Comparison of ENCODE assay signal across 26 cellular contexts in the genomic region with DNA sequence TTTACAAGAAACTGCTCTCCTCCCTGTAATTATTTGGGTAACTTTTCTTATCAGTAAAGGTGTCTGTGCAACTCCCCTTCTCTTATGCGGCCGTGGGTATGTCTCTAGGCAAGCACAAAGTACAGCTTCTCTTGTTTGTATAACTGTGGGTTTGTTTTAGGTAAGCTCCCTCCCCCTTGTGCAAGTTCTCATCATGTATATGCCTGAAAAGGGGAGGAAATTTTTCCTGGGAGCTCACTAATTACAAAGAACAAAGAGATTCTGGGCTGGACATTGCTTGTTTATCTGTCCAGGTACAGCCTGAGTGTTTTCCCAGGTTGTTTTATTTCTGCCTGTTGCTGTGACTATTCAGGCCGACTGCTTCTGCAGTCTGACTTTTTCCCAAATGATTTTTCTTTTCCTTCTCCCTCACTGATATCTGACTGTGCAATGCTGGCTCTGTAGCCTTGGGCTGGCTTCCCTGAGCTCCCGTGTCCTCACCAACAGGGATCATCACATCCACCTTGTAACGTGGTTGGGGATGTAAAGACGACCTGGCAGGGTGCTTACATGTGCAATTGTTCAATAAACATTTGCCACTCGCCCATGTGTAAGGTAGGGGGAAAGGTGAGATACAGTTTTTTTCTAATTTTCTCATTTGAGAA.
"Had no signal": no experiment of that assay in that cellular context is flagged by ENCODE, and none has a peak within 500 bp of the region (broad histone marks: within the 10 kb centered on the region; RNA-seq: fewer than 3 reads in every experiment).

No MANE protein-coding gene starts in this region.

- DNase-seq: activated CD4-positive, alpha-beta T cell treated with anti-CD3 and anti-CD28 coated beads, Interleukin-2, amount 10 ng/mL, durations not matched to agents 7 days and 5 days; activated CD4-positive, CD25-positive, alpha-beta regulatory T cell treated with anti-CD3 and anti-CD28 coated beads, Interleukin-2, amount 50 U/mL, for 72 hours; activated CD8-positive, alpha-beta memory T cell treated with anti-CD3 and anti-CD28 coated beads, Interleukin-2, amount 10 ng/mL, durations not matched to agents 7 days and 5 days; activated CD8-positive, alpha-beta T cell treated with anti-CD3 and anti-CD28 coated beads for 36 hours; activated gamma-delta T cell; activated T-cell treated with anti-CD3 and anti-CD28 coated beads for 4 hours; anterior cingulate cortex; central memory CD4-positive, alpha-beta T cell; dermis blood vessel endothelial cell; effector CD8-positive, alpha-beta T cell; foreskin melanocyte; immature natural killer cell; left lung; mammary epithelial cell; nephron progenitor cell; occipital lobe; posterior cingulate gyrus; retina; stimulated activated CD4-positive, alpha-beta T cell treated with anti-CD3 and anti-CD28 coated beads, Interleukin-2, amount 100 ng/mL, for 48 hours; stimulated activated CD8-positive, alpha-beta memory T cell treated with anti-CD3 and anti-CD28 coated beads, Interleukin-4, amount 100 ng/mL, for 48 hours; stimulated activated naive B cell treated with anti-CD40 and anti-IgM and Interleukin-4, amounts not matched to agents 10 μg/mL and 1 μg/mL and 100 μg/mL, for 72 hours; testis; upper lobe of left lung had no signal

- H3K9me3 Mint-ChIP-seq: activated CD4-positive, alpha-beta T cell treated with anti-CD3 and anti-CD28 coated beads, Interleukin-2, amount 10 ng/mL, durations not matched to agents 7 days and 5 days; activated naive CD4-positive, alpha-beta T cell treated with anti-CD3 and anti-CD28 coated beads, Interleukin-2, amount 50 U/mL, for 24 hours; mesothelial cell of epicardium had no signal

- H3K4me3 ChIP-seq: left lung, testis, upper lobe of left lung had no signal

- H3K27me3 ChIP-seq: testis had no signal

- H3K4me1 Mint-ChIP-seq: activated CD4-positive, alpha-beta T cell treated with anti-CD3 and anti-CD28 coated beads, Interleukin-2, amount 10 ng/mL, durations not matched to agents 7 days and 5 days; activated CD8-positive, alpha-beta memory T cell treated with anti-CD3 and anti-CD28 coated beads, Interleukin-2, amount 10 ng/mL, durations not matched to agents 7 days and 5 days; activated naive CD4-positive, alpha-beta T cell treated with anti-CD3 and anti-CD28 coated beads, Interleukin-2, amount 50 U/mL, for 24 hours had no signal

- H3K36me3 Mint-ChIP-seq: activated CD8-positive, alpha-beta memory T cell treated with anti-CD3 and anti-CD28 coated beads, Interleukin-2, amount 10 ng/mL, durations not matched to agents 7 days and 5 days; activated naive CD4-positive, alpha-beta T cell treated with anti-CD3 and anti-CD28 coated beads, Interleukin-2, amount 50 U/mL, for 24 hours; brain; immature natural killer cell; mesothelial cell of epicardium; stimulated activated naive B cell treated with anti-CD40 and anti-IgM and Interleukin-4, amounts not matched to agents 10 μg/mL and 1 μg/mL and 100 μg/mL, for 72 hours had no signal

- H3K27ac ChIP-seq: left lung, testis, upper lobe of left lung had no signal

- H3K36me3 ChIP-seq: left lung, upper lobe of left lung had no signal

- H3K27ac Mint-ChIP-seq: activated CD4-positive, alpha-beta T cell treated with anti-CD3 and anti-CD28 coated beads, Interleukin-2, amount 10 ng/mL, durations not matched to agents 7 days and 5 days; activated CD8-positive, alpha-beta memory T cell treated with anti-CD3 and anti-CD28 coated beads, Interleukin-2, amount 10 ng/mL, durations not matched to agents 7 days and 5 days; activated CD8-positive, alpha-beta T cell treated with anti-CD3 and anti-CD28 coated beads for 36 hours; activated naive CD4-positive, alpha-beta T cell treated with anti-CD3 and anti-CD28 coated beads, Interleukin-2, amount 50 U/mL, for 24 hours; brain; immature natural killer cell; mesothelial cell of epicardium; nephron progenitor cell; stimulated activated naive B cell treated with anti-CD40 and anti-IgM and Interleukin-4, amounts not matched to agents 10 μg/mL and 1 μg/mL and 100 μg/mL, for 72 hours had no signal

- H3K9me3 ChIP-seq: left lung, testis, upper lobe of left lung had no signal

- H3K4me3 Mint-ChIP-seq: activated CD4-positive, alpha-beta T cell treated with anti-CD3 and anti-CD28 coated beads, Interleukin-2, amount 10 ng/mL, durations not matched to agents 7 days and 5 days; activated CD8-positive, alpha-beta memory T cell treated with anti-CD3 and anti-CD28 coated beads, Interleukin-2, amount 10 ng/mL, durations not matched to agents 7 days and 5 days; activated CD8-positive, alpha-beta T cell treated with anti-CD3 and anti-CD28 coated beads for 36 hours; activated naive CD4-positive, alpha-beta T cell treated with anti-CD3 and anti-CD28 coated beads, Interleukin-2, amount 50 U/mL, for 24 hours; stimulated activated naive B cell treated with anti-CD40 and anti-IgM and Interleukin-4, amounts not matched to agents 10 μg/mL and 1 μg/mL and 100 μg/mL, for 72 hours had no signal

- H3K27me3 Mint-ChIP-seq: activated CD8-positive, alpha-beta memory T cell treated with anti-CD3 and anti-CD28 coated beads, Interleukin-2, amount 10 ng/mL, durations not matched to agents 7 days and 5 days had no signal

- H3K4me1 ChIP-seq: testis had no signal

- ATAC-seq: activated CD8-positive, alpha-beta memory T cell treated with anti-CD3 and anti-CD28 coated beads, Interleukin-2, amount 10 ng/mL, durations not matched to agents 7 days and 5 days; activated CD8-positive, alpha-beta T cell treated with anti-CD3 and anti-CD28 coated beads for 36 hours; left lung; stimulated activated naive B cell treated with anti-CD40 and anti-IgM and Interleukin-4, amounts not matched to agents 10 μg/mL and 1 μg/mL and 100 μg/mL, for 72 hours had no signal
